In genomic region chr10:100645111-100645510, GRCh38 we compare ENCODE assay signal across 21 cellular contexts.
"Had no signal": no experiment of that assay in that cellular context is flagged by ENCODE, and none has a peak within 500 bp of the region (broad histone marks: within the 10 kb centered on the region; RNA-seq: fewer than 3 reads in every experiment).

No MANE protein-coding gene starts in this region.

- DNase-seq: dorsolateral prefrontal cortex; effector CD4-positive, alpha-beta T cell; left cardiac atrium; left lung; mesenchymal stem cell; midbrain; naive thymus-derived CD8-positive, alpha-beta T cell; right lobe of liver; small intestine; stimulated activated CD4-positive, alpha-beta T cell treated with anti-CD3 and anti-CD28 coated beads, Interleukin-15, amount 100 ng/mL, for 24 hours; stimulated activated CD4-positive, alpha-beta T cell treated with anti-CD3 and anti-CD28 coated beads, Interleukin-2, amount 100 ng/mL, for 48 hours; stimulated activated naive CD4-positive, alpha-beta T cell treated with Interleukin-2 at 50 U/mL for 16 hours; stomach; testis; tibial artery had no signal

- H2AFZ ChIP-seq: parathyroid adenoma had no signal

- ATAC-seq: left cardiac atrium; left lung; naive thymus-derived CD8-positive, alpha-beta T cell had no signal

- H3K9me3 Mint-ChIP-seq: type B pancreatic cell had no signal

- H3K79me2 ChIP-seq: parathyroid adenoma had no signal

- H3K4me1 ChIP-seq: left lung, parathyroid adenoma, right lobe of liver, stomach, testis, tibial artery had no signal

- H3K9ac ChIP-seq: parathyroid adenoma had no signal

- H3K4me3 ChIP-seq: dorsolateral prefrontal cortex, left lung, right lobe of liver, stomach, testis, tibial artery had no signal

- H3K27ac Mint-ChIP-seq: progenitor cell of endocrine pancreas, type B pancreatic cell had no signal

- H3K9me3 ChIP-seq: left lung, neutrophil, right lobe of liver, stomach, testis, tibial artery had no signal

- FAIRE-seq: colon, frontal cortex, small intestine had no signal

- H3K36me3 Mint-ChIP-seq: type B pancreatic cell had no signal

- H3K27ac ChIP-seq: dorsolateral prefrontal cortex, left lung, neutrophil, parathyroid adenoma, right lobe of liver, stomach, testis, tibial artery had no signal

- H3K27me3 ChIP-seq: right lobe of liver, testis had no signal

- H3K4me3 Mint-ChIP-seq: naive thymus-derived CD8-positive, alpha-beta T cell; type B pancreatic cell had no signal

- H3K36me3 ChIP-seq: left lung, neutrophil, right lobe of liver, stomach, tibial artery had no signal
